ENCODE assay signal across 29 cellular contexts in the genomic region with DNA sequence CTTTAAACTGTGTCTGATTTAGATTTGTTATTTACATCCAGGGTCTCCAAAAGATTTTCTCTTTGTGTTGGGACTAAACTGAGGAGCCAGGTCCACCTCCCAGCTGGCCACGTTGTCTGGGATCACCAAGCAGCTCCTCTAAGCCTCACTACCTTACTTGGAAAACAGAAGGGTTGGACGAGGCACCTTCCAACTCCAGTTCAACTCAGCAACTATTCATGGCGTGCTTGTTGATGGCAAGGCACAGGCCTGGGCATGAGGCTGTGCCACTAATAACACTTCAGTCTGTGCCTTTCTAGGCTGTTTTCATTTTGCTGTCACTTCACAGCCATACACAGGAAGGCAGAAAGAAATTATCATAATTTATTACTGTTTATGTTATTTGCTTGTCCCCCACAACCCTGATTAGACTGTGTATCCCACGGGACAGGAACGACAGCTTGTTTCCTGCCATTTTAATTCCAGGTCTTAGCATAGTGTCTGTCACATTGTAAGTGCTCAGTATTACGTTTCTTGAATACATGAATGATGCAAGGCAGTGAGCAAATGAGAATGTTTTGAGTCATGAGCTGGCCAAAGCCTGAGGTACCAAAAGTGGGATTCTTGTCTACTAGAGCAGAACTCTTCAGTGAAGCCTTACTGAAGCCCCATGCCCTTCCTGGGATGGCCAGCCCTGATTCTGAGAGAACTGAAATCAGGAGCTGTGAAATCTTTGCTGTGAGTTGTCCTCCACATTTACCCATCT.
DNase-seq lines count a peak whose midpoint lies in the region; ATAC-seq and TF ChIP-seq lines count a peak whose summit lies in the region.
"Had no signal": no experiment of that assay in that cellular context is flagged by ENCODE, and none has a peak within 500 bp of the region (broad histone marks: within the 10 kb centered on the region; RNA-seq: fewer than 3 reads in every experiment).

No MANE protein-coding gene starts in this region.

- TF ChIP-seq POLR2A in right lobe of liver (IDR thresholded peaks at IDR 0.05): no peak

- no TSS peak for BruUV-seq in PC-3 (replicated peaks; lab: Mats Ljungman, UMichigan)

- H3K36me3 ChIP-seq in PC-3 (ENCODE audit: low read depth, low read length): no peaks in the 10 kb centered on the region
- H3K36me3 ChIP-seq in right lobe of liver: no peaks in the 10 kb centered on the region
- H3K36me3 ChIP-seq: HAP-1, neural progenitor cell, Peyer's patch, right atrium auricular region, stomach, thyroid gland had no signal

- H4K20me1 ChIP-seq in PC-3 (ENCODE audit: low read length): no peaks in the 10 kb centered on the region

- H3K27ac ChIP-seq in PC-3 (ENCODE audit: low read length): no peak overlapping the region
- H3K27ac ChIP-seq in right lobe of liver: no peak overlapping the region
- H3K27ac ChIP-seq: BLaER1 treated with 17β-estradiol and CSF1 and Interleukin-3, amounts not matched to agents 10 nM and 100 nM; neural progenitor cell; parathyroid adenoma; Peyer's patch; right atrium auricular region; spleen; stomach; thyroid gland had no signal

- H3K4me3 ChIP-seq in epithelial cell of proximal tubule (ENCODE audit: low read depth, low read length): no peak overlapping the region
- H3K4me3 ChIP-seq in PC-3 (ENCODE audit: low read length): no peak overlapping the region
- no peak overlapping the region for H3K4me3 ChIP-seq in right lobe of liver
- H3K4me3 ChIP-seq: BLaER1 treated with 17β-estradiol and CSF1 and Interleukin-3, amounts not matched to agents 10 nM and 100 nM; HAP-1; neural progenitor cell; Peyer's patch; right atrium auricular region; spleen; stomach; thyroid gland had no signal

- DNase-seq in ELR (ENCODE audit: low read depth) (peak; percentile 5), NCI-H1694 (lab: John Stamatoyannopoulos, UW) (peak; percentile 35), epithelial cell of proximal tubule (ENCODE audit: low read depth) (peak; percentile 70), renal cortical epithelial cell (ENCODE audit: low read depth) (peak; percentile 83), PC-3 (no peak), right lobe of liver (no peak)
- DNase-seq: activated CD8-positive, alpha-beta T cell treated with anti-CD3 and anti-CD28 coated beads for 36 hours; amniotic stem cell; COR-L47; DMS79 treated with DMSO at 0.1 percent for 48 hours; hypothalamus; left ventricle myocardium superior; NCI-H187 treated with DMSO at 0.1 percent for 48 hours; NCI-H2227 treated with DMSO at 0.1 percent for 48 hours; Peyer's patch; SHP77 treated with DMSO at 0.1 percent for 48 hours; spleen; stimulated activated CD4-positive, alpha-beta T cell treated with anti-CD3 and anti-CD28 coated beads, Interleukin-2, amount 100 ng/mL, for 24 hours; stimulated activated CD8-positive, alpha-beta memory T cell treated with anti-CD3 and anti-CD28 coated beads, Interleukin-4, amount 100 ng/mL, for 48 hours; stomach; T-helper 2 cell; thyroid gland had no signal

- no peak overlapping the region for H3K4me2 ChIP-seq in PC-3 (ENCODE audit: low read length)
- H3K4me2 ChIP-seq: BLaER1 treated with 17β-estradiol and CSF1 and Interleukin-3, amounts not matched to agents 10 nM and 100 nM; neural progenitor cell had no signal

- peaks cover 13% of the 10 kb centered on the region for H3K4me1 ChIP-seq in PC-3 (ENCODE audit: insufficient read depth, low read length)
- no peaks in the 10 kb centered on the region for H3K4me1 ChIP-seq in right lobe of liver
- H3K4me1 ChIP-seq: BLaER1 treated with 17β-estradiol and CSF1 and Interleukin-3, amounts not matched to agents 10 nM and 100 nM; HAP-1; parathyroid adenoma; Peyer's patch; right atrium auricular region had no signal

- H3K9me3 ChIP-seq in PC-3 (ENCODE audit: low read length) (no peaks in the 10 kb centered on the region), right lobe of liver (no peaks in the 10 kb centered on the region)
- H3K9me3 ChIP-seq: BLaER1 treated with 17β-estradiol and CSF1 and Interleukin-3, amounts not matched to agents 10 nM and 100 nM; HAP-1; Peyer's patch; right atrium auricular region; spleen; stomach; thyroid gland had no signal

- WGBS in right lobe of liver (ENCODE audit: insufficient coverage, low coverage, low lambda C conversion rate, missing lambda C conversion rate): 75% methylated on average over 5 of the region's 6 CpGs

- H3F3A ChIP-seq in PC-3 (ENCODE audit: low read length, unreplicated experiment): no peaks in the 10 kb centered on the region

- ATAC-seq in HG02884 (IDR thresholded peaks at IDR 0.05; ENCODE audit: unreplicated experiment): no peak
- ATAC-seq in PC-3: no peak
- no peak for ATAC-seq in right lobe of liver
- ATAC-seq: activated CD4-positive, CD25-positive, alpha-beta regulatory T cell treated with anti-CD3 and anti-CD28 coated beads, Interleukin-2, amount 50 U/mL, for 24 hours; activated CD8-positive, alpha-beta T cell treated with anti-CD3 and anti-CD28 coated beads for 36 hours; left ventricle myocardium superior had no signal

- intact Hi-C loops in PC-3 (cut with micrococcal nuclease) (no loop called here), right lobe of liver (cut with DNase I) (no loop called here)

- no peak overlapping the region for H3K9ac ChIP-seq in PC-3 (ENCODE audit: low read length)
- H3K9ac ChIP-seq: BLaER1 treated with 17β-estradiol and CSF1 and Interleukin-3, amounts not matched to agents 10 nM and 100 nM; neural progenitor cell; parathyroid adenoma had no signal

- no peak overlapping the region for H2AFZ ChIP-seq in PC-3 (ENCODE audit: low read length)
- H2AFZ ChIP-seq: neural progenitor cell, parathyroid adenoma had no signal

- CTCF ChIA-PET in PC-3 (lab: Charles Lee): no interaction called here

- TF ChIP-seq CTCF in epithelial cell of proximal tubule (conservative IDR thresholded peaks at IDR 0.05; ENCODE audit: low read depth, low read length) (no peak), PC-3 (conservative IDR thresholded peaks at IDR 0.05; ENCODE audit: low read depth, low read length) (no peak), right lobe of liver (IDR thresholded peaks at IDR 0.05) (no peak)

- no peaks in the 10 kb centered on the region for H3K9me2 ChIP-seq in PC-3 (replicated peaks; ENCODE audit: low read length)

- peaks cover 11% of the 10 kb centered on the region for H3K79me2 ChIP-seq in PC-3 (ENCODE audit: low read length)
- H3K79me2 ChIP-seq: parathyroid adenoma had no signal

- POLR2A ChIA-PET in PC-3 (lab: Charles Lee; ENCODE audit: unreplicated experiment): no interaction called here

- H3K27me3 ChIP-seq in PC-3 (ENCODE audit: low read length) (no peaks in the 10 kb centered on the region), right lobe of liver (no peaks in the 10 kb centered on the region)
- H3K27me3 ChIP-seq: BLaER1 treated with 17β-estradiol and CSF1 and Interleukin-3, amounts not matched to agents 10 nM and 100 nM; neural progenitor cell; Peyer's patch; right atrium auricular region; spleen; stomach; thyroid gland had no signal

Comparison
In these comparisons a context has a peak if more than half of its experiments do, and no peak if none do; other contexts are left out.
1. DNase-seq: peak in ELR (single experiment), NCI-H1694 (single experiment), epithelial cell of proximal tubule (single experiment) and renal cortical epithelial cell (single experiment); none in PC-3 (single experiment) and right lobe of liver (0 of 3).